Comparison of ENCODE assay signal across 1 cellular context in the genomic region with DNA sequence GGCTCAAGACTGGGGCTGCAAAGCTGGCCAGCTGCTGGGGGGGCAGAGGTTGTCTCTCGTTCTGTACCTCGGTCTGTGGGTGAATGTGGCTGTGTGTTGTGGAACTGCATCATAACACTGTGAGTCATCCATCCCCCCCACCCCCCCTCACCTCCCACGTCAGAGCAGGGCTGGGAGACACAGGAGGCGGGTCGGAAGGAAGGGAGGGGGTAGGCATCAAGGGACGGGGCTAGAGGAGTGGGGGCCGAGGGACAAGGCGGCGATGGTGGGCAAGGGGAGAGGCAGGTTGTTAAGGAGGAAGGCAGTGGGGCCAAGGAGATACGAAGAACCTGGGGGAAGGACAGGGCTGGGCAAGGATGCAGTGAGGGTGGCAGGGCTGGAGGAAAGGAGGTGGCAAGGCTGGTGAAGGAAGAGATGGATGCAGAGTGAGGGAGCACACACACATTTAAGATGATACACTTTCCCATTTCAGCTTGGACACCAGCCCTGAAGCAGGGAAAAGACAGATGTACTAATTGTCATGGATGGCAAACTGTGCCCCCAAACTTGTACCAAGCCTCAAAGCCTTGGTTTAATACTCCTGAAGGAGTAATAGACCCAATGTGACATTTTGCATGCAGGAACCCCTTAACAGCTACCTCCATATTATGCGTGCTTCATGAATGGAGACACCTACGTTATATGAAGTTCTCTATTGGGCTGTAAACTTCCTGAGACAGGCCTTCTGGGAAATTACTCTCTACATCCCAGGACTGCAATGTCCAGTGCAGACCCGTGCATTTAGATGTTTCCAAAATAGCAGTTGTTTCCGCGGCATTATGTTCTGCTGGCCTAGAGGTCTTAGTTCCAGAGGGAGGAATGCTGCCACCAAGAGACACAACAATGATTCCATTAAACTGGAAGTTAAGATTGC.
TF ChIP-seq lines count a peak whose summit lies in the region.

A gene with protein sequence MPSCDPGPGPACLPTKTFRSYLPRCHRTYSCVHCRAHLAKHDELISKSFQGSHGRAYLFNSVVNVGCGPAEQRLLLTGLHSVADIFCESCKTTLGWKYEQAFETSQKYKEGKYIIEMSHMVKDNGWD (minus strand): TSS at position 87 of the 913 bp plus-strand sequence. CDS start 2,805 bp downstream, outside the sequence.

TF ChIP-seq in K562, 482 proteins besides CTCF, POLR2A, EP300 and RAD21 (continued from another document and continues in another):
- TF ChIP-seq ZBTB7A (IDR thresholded peaks at IDR 0.05; ENCODE audit: borderline replicate concordance, control insufficient read depth, low read depth, low read length) (peak; percentile 43; the same call in 1 of the 2 replicates), PHB2 (IDR thresholded peaks at IDR 0.05; ENCODE audit: low read depth) (peak; percentile 40; the same call in 1 of the 2 replicates), ZNF75A (CRISPR knock-in tag; IDR thresholded peaks at IDR 0.05) (no peak), SMAD2 (IDR thresholded peaks at IDR 0.05; ENCODE audit: low read depth, low read length) (no peak), BRD9 (IDR thresholded peaks at IDR 0.05; ENCODE audit: low read depth, partially characterized antibody) (no peak), CC2D1A (IDR thresholded peaks at IDR 0.05) (no peak), MAZ (CRISPR knock-in tag; conservative IDR thresholded peaks at IDR 0.05 in 1 of 2, IDR thresholded peaks at IDR 0.05 in 1 of 2) (no peak), MAFK (IDR thresholded peaks at IDR 0.05; ENCODE audit: low read length) (no peak), CREM (IDR thresholded peaks at IDR 0.05; ENCODE audit: low read depth) (peak; percentile 93), ZNF778 (CRISPR knock-in tag; IDR thresholded peaks at IDR 0.05) (no peak), ZSCAN29 (IDR thresholded peaks at IDR 0.05) (no peak), ZNF3 (CRISPR knock-in tag; IDR thresholded peaks at IDR 0.05) (no peak), SREBF2 (CRISPR knock-in tag; IDR thresholded peaks at IDR 0.05) (no peak), ZNF431 (CRISPR knock-in tag; IDR thresholded peaks at IDR 0.05) (no peak), SLC30A9 (CRISPR knock-in tag; IDR thresholded peaks at IDR 0.05) (no peak), PURB (CRISPR knock-in tag; IDR thresholded peaks at IDR 0.05; ENCODE audit: low read depth) (no peak), TRIM24 (IDR thresholded peaks at IDR 0.05) (no peak), BRF1 (IDR thresholded peaks at IDR 0.05; ENCODE audit: borderline replicate concordance, extremely low read depth, insufficient read length) (no peak), ELF4 (CRISPR knock-in tag; IDR thresholded peaks at IDR 0.05) (peak; percentile 87), HDAC3 (IDR thresholded peaks at IDR 0.05; ENCODE audit: borderline replicate concordance, partially characterized antibody) (no peak), ATF1 (CRISPR knock-in tag; IDR thresholded peaks at IDR 0.05) (no peak), ATF1 (tag; IDR thresholded peaks at IDR 0.05) (peak; percentile 52), HDAC1 (IDR thresholded peaks at IDR 0.05) (peak in 1 of 2 experiments; percentile 40; a peak in 2 of 4 replicates), CBX8 (IDR thresholded peaks at IDR 0.05; ENCODE audit: borderline replicate concordance, extremely low read depth, low read depth, low read length, poor library complexity, severe bottlenecking) (no peak), ARHGAP35 (IDR thresholded peaks at IDR 0.05; ENCODE audit: partially characterized antibody) (peak; percentile 61), ZNF253 (CRISPR knock-in tag; conservative IDR thresholded peaks at IDR 0.05) (no peak), POLR2AphosphoS2 (IDR thresholded peaks at IDR 0.05; ENCODE audit: low read length) (no peak)
- TF ChIP-seq, protein P1, sequence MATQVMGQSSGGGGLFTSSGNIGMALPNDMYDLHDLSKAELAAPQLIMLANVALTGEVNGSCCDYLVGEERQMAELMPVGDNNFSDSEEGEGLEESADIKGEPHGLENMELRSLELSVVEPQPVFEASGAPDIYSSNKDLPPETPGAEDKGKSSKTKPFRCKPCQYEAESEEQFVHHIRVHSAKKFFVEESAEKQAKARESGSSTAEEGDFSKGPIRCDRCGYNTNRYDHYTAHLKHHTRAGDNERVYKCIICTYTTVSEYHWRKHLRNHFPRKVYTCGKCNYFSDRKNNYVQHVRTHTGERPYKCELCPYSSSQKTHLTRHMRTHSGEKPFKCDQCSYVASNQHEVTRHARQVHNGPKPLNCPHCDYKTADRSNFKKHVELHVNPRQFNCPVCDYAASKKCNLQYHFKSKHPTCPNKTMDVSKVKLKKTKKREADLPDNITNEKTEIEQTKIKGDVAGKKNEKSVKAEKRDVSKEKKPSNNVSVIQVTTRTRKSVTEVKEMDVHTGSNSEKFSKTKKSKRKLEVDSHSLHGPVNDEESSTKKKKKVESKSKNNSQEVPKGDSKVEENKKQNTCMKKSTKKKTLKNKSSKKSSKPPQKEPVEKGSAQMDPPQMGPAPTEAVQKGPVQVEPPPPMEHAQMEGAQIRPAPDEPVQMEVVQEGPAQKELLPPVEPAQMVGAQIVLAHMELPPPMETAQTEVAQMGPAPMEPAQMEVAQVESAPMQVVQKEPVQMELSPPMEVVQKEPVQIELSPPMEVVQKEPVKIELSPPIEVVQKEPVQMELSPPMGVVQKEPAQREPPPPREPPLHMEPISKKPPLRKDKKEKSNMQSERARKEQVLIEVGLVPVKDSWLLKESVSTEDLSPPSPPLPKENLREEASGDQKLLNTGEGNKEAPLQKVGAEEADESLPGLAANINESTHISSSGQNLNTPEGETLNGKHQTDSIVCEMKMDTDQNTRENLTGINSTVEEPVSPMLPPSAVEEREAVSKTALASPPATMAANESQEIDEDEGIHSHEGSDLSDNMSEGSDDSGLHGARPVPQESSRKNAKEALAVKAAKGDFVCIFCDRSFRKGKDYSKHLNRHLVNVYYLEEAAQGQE (CRISPR knock-in tag; IDR thresholded peaks at IDR 0.05; ENCODE audit: low read depth) = no peak
- TF ChIP-seq, protein P2, sequence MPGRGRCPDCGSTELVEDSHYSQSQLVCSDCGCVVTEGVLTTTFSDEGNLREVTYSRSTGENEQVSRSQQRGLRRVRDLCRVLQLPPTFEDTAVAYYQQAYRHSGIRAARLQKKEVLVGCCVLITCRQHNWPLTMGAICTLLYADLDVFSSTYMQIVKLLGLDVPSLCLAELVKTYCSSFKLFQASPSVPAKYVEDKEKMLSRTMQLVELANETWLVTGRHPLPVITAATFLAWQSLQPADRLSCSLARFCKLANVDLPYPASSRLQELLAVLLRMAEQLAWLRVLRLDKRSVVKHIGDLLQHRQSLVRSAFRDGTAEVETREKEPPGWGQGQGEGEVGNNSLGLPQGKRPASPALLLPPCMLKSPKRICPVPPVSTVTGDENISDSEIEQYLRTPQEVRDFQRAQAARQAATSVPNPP (IDR thresholded peaks at IDR 0.05; ENCODE audit: borderline replicate concordance, insufficient read depth, insufficient read length) = no peak
- TF ChIP-seq, protein P3, sequence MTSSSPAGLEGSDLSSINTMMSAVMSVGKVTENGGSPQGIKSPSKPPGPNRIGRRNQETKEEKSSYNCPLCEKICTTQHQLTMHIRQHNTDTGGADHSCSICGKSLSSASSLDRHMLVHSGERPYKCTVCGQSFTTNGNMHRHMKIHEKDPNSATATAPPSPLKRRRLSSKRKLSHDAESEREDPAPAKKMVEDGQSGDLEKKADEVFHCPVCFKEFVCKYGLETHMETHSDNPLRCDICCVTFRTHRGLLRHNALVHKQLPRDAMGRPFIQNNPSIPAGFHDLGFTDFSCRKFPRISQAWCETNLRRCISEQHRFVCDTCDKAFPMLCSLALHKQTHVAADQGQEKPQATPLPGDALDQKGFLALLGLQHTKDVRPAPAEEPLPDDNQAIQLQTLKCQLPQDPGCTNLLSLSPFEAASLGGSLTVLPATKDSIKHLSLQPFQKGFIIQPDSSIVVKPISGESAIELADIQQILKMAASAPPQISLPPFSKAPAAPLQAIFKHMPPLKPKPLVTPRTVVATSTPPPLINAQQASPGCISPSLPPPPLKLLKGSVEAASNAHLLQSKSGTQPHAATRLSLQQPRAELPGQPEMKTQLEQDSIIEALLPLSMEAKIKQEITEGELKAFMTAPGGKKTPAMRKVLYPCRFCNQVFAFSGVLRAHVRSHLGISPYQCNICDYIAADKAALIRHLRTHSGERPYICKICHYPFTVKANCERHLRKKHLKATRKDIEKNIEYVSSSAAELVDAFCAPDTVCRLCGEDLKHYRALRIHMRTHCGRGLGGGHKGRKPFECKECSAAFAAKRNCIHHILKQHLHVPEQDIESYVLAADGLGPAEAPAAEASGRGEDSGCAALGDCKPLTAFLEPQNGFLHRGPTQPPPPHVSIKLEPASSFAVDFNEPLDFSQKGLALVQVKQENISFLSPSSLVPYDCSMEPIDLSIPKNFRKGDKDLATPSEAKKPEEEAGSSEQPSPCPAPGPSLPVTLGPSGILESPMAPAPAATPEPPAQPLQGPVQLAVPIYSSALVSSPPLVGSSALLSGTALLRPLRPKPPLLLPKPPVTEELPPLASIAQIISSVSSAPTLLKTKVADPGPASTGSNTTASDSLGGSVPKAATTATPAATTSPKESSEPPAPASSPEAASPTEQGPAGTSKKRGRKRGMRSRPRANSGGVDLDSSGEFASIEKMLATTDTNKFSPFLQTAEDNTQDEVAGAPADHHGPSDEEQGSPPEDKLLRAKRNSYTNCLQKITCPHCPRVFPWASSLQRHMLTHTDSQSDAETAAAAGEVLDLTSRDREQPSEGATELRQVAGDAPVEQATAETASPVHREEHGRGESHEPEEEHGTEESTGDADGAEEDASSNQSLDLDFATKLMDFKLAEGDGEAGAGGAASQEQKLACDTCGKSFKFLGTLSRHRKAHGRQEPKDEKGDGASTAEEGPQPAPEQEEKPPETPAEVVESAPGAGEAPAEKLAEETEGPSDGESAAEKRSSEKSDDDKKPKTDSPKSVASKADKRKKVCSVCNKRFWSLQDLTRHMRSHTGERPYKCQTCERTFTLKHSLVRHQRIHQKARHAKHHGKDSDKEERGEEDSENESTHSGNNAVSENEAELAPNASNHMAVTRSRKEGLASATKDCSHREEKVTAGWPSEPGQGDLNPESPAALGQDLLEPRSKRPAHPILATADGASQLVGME (CRISPR knock-in tag; IDR thresholded peaks at IDR 0.05) = no peak
- TF ChIP-seq, protein P4, sequence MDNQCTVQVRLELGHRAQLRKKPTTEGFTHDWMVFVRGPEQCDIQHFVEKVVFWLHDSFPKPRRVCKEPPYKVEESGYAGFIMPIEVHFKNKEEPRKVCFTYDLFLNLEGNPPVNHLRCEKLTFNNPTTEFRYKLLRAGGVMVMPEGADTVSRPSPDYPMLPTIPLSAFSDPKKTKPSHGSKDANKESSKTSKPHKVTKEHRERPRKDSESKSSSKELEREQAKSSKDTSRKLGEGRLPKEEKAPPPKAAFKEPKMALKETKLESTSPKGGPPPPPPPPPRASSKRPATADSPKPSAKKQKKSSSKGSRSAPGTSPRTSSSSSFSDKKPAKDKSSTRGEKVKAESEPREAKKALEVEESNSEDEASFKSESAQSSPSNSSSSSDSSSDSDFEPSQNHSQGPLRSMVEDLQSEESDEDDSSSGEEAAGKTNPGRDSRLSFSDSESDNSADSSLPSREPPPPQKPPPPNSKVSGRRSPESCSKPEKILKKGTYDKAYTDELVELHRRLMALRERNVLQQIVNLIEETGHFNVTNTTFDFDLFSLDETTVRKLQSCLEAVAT (IDR thresholded peaks at IDR 0.05) = peak in 1 of 2 experiments; percentile 36; a peak in 1 of 4 replicates
- TF ChIP-seq, protein P5, sequence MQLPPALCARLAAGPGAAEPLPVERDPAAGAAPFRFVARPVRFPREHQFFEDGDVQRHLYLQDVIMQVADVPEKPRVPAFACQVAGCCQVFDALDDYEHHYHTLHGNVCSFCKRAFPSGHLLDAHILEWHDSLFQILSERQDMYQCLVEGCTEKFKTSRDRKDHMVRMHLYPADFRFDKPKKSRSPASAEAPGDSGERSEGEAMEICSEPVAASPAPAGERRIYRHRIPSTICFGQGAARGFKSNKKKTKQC (CRISPR knock-in tag; IDR thresholded peaks at IDR 0.05) = no peak
- TF ChIP-seq, protein P6, sequence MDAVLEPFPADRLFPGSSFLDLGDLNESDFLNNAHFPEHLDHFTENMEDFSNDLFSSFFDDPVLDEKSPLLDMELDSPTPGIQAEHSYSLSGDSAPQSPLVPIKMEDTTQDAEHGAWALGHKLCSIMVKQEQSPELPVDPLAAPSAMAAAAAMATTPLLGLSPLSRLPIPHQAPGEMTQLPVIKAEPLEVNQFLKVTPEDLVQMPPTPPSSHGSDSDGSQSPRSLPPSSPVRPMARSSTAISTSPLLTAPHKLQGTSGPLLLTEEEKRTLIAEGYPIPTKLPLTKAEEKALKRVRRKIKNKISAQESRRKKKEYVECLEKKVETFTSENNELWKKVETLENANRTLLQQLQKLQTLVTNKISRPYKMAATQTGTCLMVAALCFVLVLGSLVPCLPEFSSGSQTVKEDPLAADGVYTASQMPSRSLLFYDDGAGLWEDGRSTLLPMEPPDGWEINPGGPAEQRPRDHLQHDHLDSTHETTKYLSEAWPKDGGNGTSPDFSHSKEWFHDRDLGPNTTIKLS (IDR thresholded peaks at IDR 0.05; ENCODE audit: borderline replicate concordance, low read depth) = no peak
- TF ChIP-seq, protein P7, sequence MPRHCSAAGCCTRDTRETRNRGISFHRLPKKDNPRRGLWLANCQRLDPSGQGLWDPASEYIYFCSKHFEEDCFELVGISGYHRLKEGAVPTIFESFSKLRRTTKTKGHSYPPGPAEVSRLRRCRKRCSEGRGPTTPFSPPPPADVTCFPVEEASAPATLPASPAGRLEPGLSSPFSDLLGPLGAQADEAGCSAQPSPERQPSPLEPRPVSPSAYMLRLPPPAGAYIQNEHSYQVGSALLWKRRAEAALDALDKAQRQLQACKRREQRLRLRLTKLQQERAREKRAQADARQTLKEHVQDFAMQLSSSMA (CRISPR knock-in tag; IDR thresholded peaks at IDR 0.05) = no peak
- TF ChIP-seq, protein P8, sequence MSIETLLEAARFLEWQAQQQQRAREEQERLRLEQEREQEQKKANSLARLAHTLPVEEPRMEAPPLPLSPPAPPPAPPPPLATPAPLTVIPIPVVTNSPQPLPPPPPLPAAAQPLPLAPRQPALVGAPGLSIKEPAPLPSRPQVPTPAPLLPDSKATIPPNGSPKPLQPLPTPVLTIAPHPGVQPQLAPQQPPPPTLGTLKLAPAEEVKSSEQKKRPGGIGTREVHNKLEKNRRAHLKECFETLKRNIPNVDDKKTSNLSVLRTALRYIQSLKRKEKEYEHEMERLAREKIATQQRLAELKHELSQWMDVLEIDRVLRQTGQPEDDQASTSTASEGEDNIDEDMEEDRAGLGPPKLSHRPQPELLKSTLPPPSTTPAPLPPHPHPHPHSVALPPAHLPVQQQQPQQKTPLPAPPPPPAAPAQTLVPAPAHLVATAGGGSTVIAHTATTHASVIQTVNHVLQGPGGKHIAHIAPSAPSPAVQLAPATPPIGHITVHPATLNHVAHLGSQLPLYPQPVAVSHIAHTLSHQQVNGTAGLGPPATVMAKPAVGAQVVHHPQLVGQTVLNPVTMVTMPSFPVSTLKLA (conservative IDR thresholded peaks at IDR 0.05) = no peak
- TF ChIP-seq, protein P9, sequence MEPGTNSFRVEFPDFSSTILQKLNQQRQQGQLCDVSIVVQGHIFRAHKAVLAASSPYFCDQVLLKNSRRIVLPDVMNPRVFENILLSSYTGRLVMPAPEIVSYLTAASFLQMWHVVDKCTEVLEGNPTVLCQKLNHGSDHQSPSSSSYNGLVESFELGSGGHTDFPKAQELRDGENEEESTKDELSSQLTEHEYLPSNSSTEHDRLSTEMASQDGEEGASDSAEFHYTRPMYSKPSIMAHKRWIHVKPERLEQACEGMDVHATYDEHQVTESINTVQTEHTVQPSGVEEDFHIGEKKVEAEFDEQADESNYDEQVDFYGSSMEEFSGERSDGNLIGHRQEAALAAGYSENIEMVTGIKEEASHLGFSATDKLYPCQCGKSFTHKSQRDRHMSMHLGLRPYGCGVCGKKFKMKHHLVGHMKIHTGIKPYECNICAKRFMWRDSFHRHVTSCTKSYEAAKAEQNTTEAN (CRISPR knock-in tag; IDR thresholded peaks at IDR 0.05) = no peak
